ENCODE assay signal across 18 cellular contexts in genomic region chr22:46634011-46634699, GRCh38. TPM values are rescaled to one million over a fixed set of nuclear protein-coding genes. Genes with fewer than 3 reads are reported as not detected.
DNase-seq lines count a peak whose midpoint lies in the region; ATAC-seq and TF ChIP-seq lines count a peak whose summit lies in the region.
"Had no signal": no experiment of that assay in that cellular context is flagged by ENCODE, and none has a peak within 500 bp of the region (broad histone marks: within the 10 kb centered on the region; RNA-seq: fewer than 3 reads in every experiment).

No MANE protein-coding gene starts in this region.

- H3K9me3 ChIP-seq in IMR-90 (ENCODE audit: control insufficient read depth, insufficient read depth, low read length): no peaks in the 10 kb centered on the region

- H3K9me1 ChIP-seq in IMR-90 (ENCODE audit: insufficient read depth, low read length): no peaks in the 10 kb centered on the region

- no peak overlapping the region for H3K23ac ChIP-seq in IMR-90 (ENCODE audit: low read depth, low read length)

- H2AK9ac ChIP-seq in IMR-90 (replicated peaks; ENCODE audit: low read depth, low read length, poor library complexity): no peak overlapping the region

- peak overlapping the region; percentile 15; the same call in 1 of the 2 replicates for H3K27ac ChIP-seq in C4-2B
- H3K27ac ChIP-seq in IMR-90 (ENCODE audit: insufficient read depth, low read length): no peak overlapping the region
- H3K27ac ChIP-seq: HL-60, KMS-11 had no signal

- no peak overlapping the region for H4K5ac ChIP-seq in IMR-90 (ENCODE audit: low read depth, low read length)

- H3K4me1 ChIP-seq in IMR-90 (ENCODE audit: control insufficient read depth, insufficient read depth, low read length): peaks cover 4% of the 10 kb centered on the region

- CTCF ChIA-PET in IMR-90 (lab: Yijun Ruan, JAX): interaction anchor here (0.7 kb wide), 1 partner anchor 184 kb away, joined by 4 read pairs; no protein-coding TSS in a partner anchor

- TF ChIP-seq POLR2A in IMR-90 (IDR thresholded peaks at IDR 0.05; ENCODE audit: low read depth, low read length): no peak

- TF ChIP-seq CTCF in C4-2B (conservative IDR thresholded peaks at IDR 0.05) (no peak), IMR-90 (conservative IDR thresholded peaks at IDR 0.05; ENCODE audit: low read depth, low read length) (no peak), epithelial cell of esophagus (IDR thresholded peaks at IDR 0.05; ENCODE audit: insufficient read depth, low read depth, low read length, missing control alignments) (no peak), nephron progenitor cell (IDR thresholded peaks at IDR 0.05) (no peak), foreskin fibroblast (IDR thresholded peaks at IDR 0.05; ENCODE audit: low read depth, low read length) (no peak)

- no peak overlapping the region for H2BK120ac ChIP-seq in IMR-90 (ENCODE audit: low read depth, low read length)

- no peak overlapping the region for H2BK20ac ChIP-seq in IMR-90 (ENCODE audit: low read depth, low read length)

- H3K9me3 Mint-ChIP-seq in nephron progenitor cell: no peaks in the 10 kb centered on the region
- H3K9me3 Mint-ChIP-seq: activated naive CD8-positive, alpha-beta T cell treated with anti-CD3 and anti-CD28 coated beads, Interleukin-2, amount 50 U/mL, for 24 hours; activated T-cell treated with anti-CD3 and anti-CD28 coated beads, Interleukin-2, amount 50 U/mL, for 4 hours had no signal

- no peak overlapping the region for H3K18ac ChIP-seq in IMR-90 (ENCODE audit: low read depth, low read length)

- H2BK15ac ChIP-seq in IMR-90 (ENCODE audit: low read depth, low read length): no peak overlapping the region

- H3K14ac ChIP-seq in IMR-90 (replicated peaks; ENCODE audit: low read depth, low read length): no peak overlapping the region

- ATAC-seq in IMR-90 (ENCODE audit: low read depth) (peak; percentile 22; the same call in 1 of the 2 replicates), HG03442 (IDR thresholded peaks at IDR 0.05; ENCODE audit: unreplicated experiment) (no peak), GM18519 (IDR thresholded peaks at IDR 0.05; ENCODE audit: low FRiP score, unreplicated experiment) (no peak)
- ATAC-seq: activated naive CD8-positive, alpha-beta T cell treated with anti-CD3 and anti-CD28 coated beads, Interleukin-2, amount 50 U/mL, for 24 hours; activated T-cell treated with anti-CD3 and anti-CD28 coated beads, Interleukin-2, amount 50 U/mL, for 4 hours had no signal

- no peak overlapping the region for H2BK5ac ChIP-seq in IMR-90 (ENCODE audit: low read depth, low read length, poor library complexity, severe bottlenecking)

- H3K4me3 ChIP-seq in IMR-90 (ENCODE audit: insufficient read depth, low read depth, low read length): no peak overlapping the region
- no peak overlapping the region for H3K4me3 ChIP-seq in epithelial cell of esophagus (ENCODE audit: low read length)
- H3K4me3 ChIP-seq in foreskin fibroblast (ENCODE audit: low read depth in 1 of 2, low read length in 2 of 2): no peak overlapping the region

- in situ Hi-C loops in IMR-90 (cut with MboI; ENCODE audit: low sequenced_read_pairs): no loop called here

- peak overlapping the region; percentile 73 for H3K27ac Mint-ChIP-seq in nephron progenitor cell
- H3K27ac Mint-ChIP-seq: activated naive CD8-positive, alpha-beta T cell treated with anti-CD3 and anti-CD28 coated beads, Interleukin-2, amount 50 U/mL, for 24 hours had no signal

- H4K91ac ChIP-seq in IMR-90 (ENCODE audit: insufficient read depth, low read depth, low read length): no peak overlapping the region

- 0 out of 2 replicates have a peak, but pooled peaks cover 4% of the 10 kb centered on the region for H4K20me1 ChIP-seq in IMR-90 (ENCODE audit: insufficient read depth, low read length)

- dilution Hi-C loops in IMR-90 (cut with HindIII; ENCODE audit: low sequenced_read_pairs, unreplicated experiment): no loop called here

- peaks cover 10% of the 10 kb centered on the region for H3K36me3 Mint-ChIP-seq in nephron progenitor cell (ENCODE audit: low read depth)

- peaks cover 3% of the 10 kb centered on the region for H3K27me3 Mint-ChIP-seq in nephron progenitor cell (ENCODE audit: low read depth, poor library complexity)
- H3K27me3 Mint-ChIP-seq: activated naive CD8-positive, alpha-beta T cell treated with anti-CD3 and anti-CD28 coated beads, Interleukin-2, amount 50 U/mL, for 24 hours had no signal

- H4K8ac ChIP-seq in IMR-90 (ENCODE audit: low read depth in 2 of 2, low read length in 2 of 2): no peak overlapping the region

- peaks cover 3% of the 10 kb centered on the region; the same call in 1 of the 2 replicates for H3K36me3 ChIP-seq in IMR-90 (ENCODE audit: control insufficient read depth, insufficient read depth, low read length)

- H3K9ac ChIP-seq in IMR-90 (ENCODE audit: low read depth, low read length): no peak overlapping the region
- H3K9ac ChIP-seq: KMS-11 had no signal

- no peak overlapping the region for H2AK5ac ChIP-seq in IMR-90 (ENCODE audit: low read depth, low read length)

- DNase-seq in IMR-90 (no peak), epithelial cell of esophagus (ENCODE audit: low read depth) (peak; percentile 37), nephron progenitor cell (no peak), foreskin fibroblast (no peak), NCI-H1105 (lab: John Stamatoyannopoulos, UW) (no peak)
- DNase-seq: activated CD4-positive, alpha-beta T cell treated with anti-CD3 and anti-CD28 coated beads for 48 hours; activated naive CD8-positive, alpha-beta T cell treated with anti-CD3 and anti-CD28 coated beads, Interleukin-2, amount 50 U/mL, for 24 hours; activated T-cell treated with anti-CD3 and anti-CD28 coated beads, Interleukin-2, amount 50 U/mL, for 4 hours; AML-193; DMS53; head of caudate nucleus; NCI-H1417 treated with DMSO at 0.1 percent for 48 hours; NCI-H345 had no signal

- H3K27me3 ChIP-seq in IMR-90 (ENCODE audit: control insufficient read depth, insufficient read depth, low read length): no peaks in the 10 kb centered on the region

- no peak overlapping the region for H3K4ac ChIP-seq in IMR-90 (ENCODE audit: low read depth, low read length)

- intact Hi-C loops in IMR-90 (cut with micrococcal nuclease): no loop called here

- POLR2A ChIA-PET in IMR-90 (lab: Charles Lee; ENCODE audit: unreplicated experiment): no interaction called here

- peak overlapping the region; percentile 73 for H3K4me3 Mint-ChIP-seq in nephron progenitor cell
- H3K4me3 Mint-ChIP-seq: activated naive CD8-positive, alpha-beta T cell treated with anti-CD3 and anti-CD28 coated beads, Interleukin-2, amount 50 U/mL, for 24 hours; activated T-cell treated with anti-CD3 and anti-CD28 coated beads, Interleukin-2, amount 50 U/mL, for 4 hours had no signal

- H3K56ac ChIP-seq in IMR-90 (ENCODE audit: extremely low read depth, insufficient read depth, low read length): no peak overlapping the region

- H3K4me1 Mint-ChIP-seq in nephron progenitor cell: peaks cover 30% of the 10 kb centered on the region

- no peaks in the 10 kb centered on the region for H3K79me1 ChIP-seq in IMR-90 (ENCODE audit: low read depth in 1 of 2, low read length in 2 of 2)

- 100% methylated on average over 1 of the region's 11 CpGs; no CpG with 5 or more reads in 1 of the 2 experiments for WGBS in IMR-90 (ENCODE audit: extremely low coverage in 2 of 2, insufficient read length in 1 of 2), 2 experiments

- H3K4me2 ChIP-seq in IMR-90 (ENCODE audit: low read depth, low read length): no peak overlapping the region
- H3K4me2 ChIP-seq: KMS-11 had no signal

- no TSS peak for BruUV-seq in IMR-90 (replicated peaks; lab: Mats Ljungman, UMichigan)

- TF ChIP-seq RAD21 in IMR-90 (IDR thresholded peaks at IDR 0.05; ENCODE audit: low read length): no peak

- no peak overlapping the region for H2AFZ ChIP-seq in IMR-90 (replicated peaks; ENCODE audit: low read length, poor library complexity)

TF ChIP-seq in IMR-90, 13 proteins besides CTCF, POLR2A, EP300 and RAD21:
- TF ChIP-seq CHD1 (IDR thresholded peaks at IDR 0.05; ENCODE audit: low read depth, low read length) (no peak), CEBPB (IDR thresholded peaks at IDR 0.05; ENCODE audit: low read depth, low read length) (no peak), SMC3 (IDR thresholded peaks at IDR 0.05; ENCODE audit: low read depth, low read length) (no peak), RCOR1 (IDR thresholded peaks at IDR 0.05; ENCODE audit: insufficient replicate concordance, low read length) (no peak), FOS (IDR thresholded peaks at IDR 0.05; ENCODE audit: low read depth, low read length) (no peak), MXI1 (IDR thresholded peaks at IDR 0.05; ENCODE audit: borderline replicate concordance, low read depth, low read length) (no peak), MAFK (IDR thresholded peaks at IDR 0.05; ENCODE audit: low read depth, low read length) (no peak), BHLHE40 (IDR thresholded peaks at IDR 0.05; ENCODE audit: low read depth, low read length) (no peak), MAZ (IDR thresholded peaks at IDR 0.05; ENCODE audit: borderline replicate concordance, low read depth, low read length) (no peak), NFE2L2 (IDR thresholded peaks at IDR 0.05; ENCODE audit: low read depth, low read length) (no peak), RFX5 (IDR thresholded peaks at IDR 0.05; ENCODE audit: low read depth, low read length) (no peak)
- TF ChIP-seq, protein P1, sequence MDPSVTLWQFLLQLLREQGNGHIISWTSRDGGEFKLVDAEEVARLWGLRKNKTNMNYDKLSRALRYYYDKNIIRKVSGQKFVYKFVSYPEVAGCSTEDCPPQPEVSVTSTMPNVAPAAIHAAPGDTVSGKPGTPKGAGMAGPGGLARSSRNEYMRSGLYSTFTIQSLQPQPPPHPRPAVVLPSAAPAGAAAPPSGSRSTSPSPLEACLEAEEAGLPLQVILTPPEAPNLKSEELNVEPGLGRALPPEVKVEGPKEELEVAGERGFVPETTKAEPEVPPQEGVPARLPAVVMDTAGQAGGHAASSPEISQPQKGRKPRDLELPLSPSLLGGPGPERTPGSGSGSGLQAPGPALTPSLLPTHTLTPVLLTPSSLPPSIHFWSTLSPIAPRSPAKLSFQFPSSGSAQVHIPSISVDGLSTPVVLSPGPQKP (IDR thresholded peaks at IDR 0.05; ENCODE audit: borderline replicate concordance, low read depth, low read length): no peak

RNA-seq across cellular contexts. Expression of gene GRAMD4, which starts 14.0 kb away (rescaled TPM):
- total RNA-seq in IMR-90 (2012; rRNA removed): 2.7 and 2.8 TPM in 2 replicates
- 5.8 and 7.4 TPM in 2 replicates for polyA plus RNA-seq in IMR-90 (2012; rRNA removed)
- polyA plus RNA-seq in IMR-90 (2012; cell fraction: cytosol; rRNA removed): 3.2 and 5.9 TPM in 2 replicates
- 11.4 and 12.3 TPM in 2 replicates for polyA plus RNA-seq in IMR-90 (2012; cell fraction: nucleus; rRNA removed; ENCODE audit: low replicate concordance)
